ENCODE assay signal across 1 cellular context in the genomic region with DNA sequence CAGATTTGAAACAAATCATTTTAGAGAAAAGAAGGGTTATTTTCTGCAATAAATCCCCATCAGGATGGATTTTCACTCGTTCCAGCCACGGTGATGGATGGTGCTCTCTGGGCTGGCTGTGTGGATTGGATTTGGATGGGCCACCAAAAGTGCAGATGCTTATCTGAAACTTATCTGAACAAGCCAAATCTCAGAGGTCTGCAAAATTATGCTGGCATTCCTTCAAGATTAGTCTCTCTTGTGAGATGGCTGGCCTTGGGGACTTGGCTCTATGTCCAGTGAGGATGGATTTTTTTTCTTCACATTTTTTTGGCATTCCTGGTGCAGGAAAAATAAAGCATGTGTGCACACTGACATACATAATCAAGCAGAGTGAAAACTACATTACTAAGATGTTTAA.
TF ChIP-seq lines count a peak whose summit lies in the region.

No MANE protein-coding gene starts in this region.

TF ChIP-seq in SK-N-SH treated with all-trans-retinoic acid at 6 μM for 48 hours, 23 proteins besides CTCF, POLR2A, EP300 and RAD21 (continued from another document):
- no peak for TF ChIP-seq ZFP3 (CRISPR knock-in tag; IDR thresholded peaks at IDR 0.05)
